1 cellular context compared by ENCODE assay signal in the genomic region with DNA sequence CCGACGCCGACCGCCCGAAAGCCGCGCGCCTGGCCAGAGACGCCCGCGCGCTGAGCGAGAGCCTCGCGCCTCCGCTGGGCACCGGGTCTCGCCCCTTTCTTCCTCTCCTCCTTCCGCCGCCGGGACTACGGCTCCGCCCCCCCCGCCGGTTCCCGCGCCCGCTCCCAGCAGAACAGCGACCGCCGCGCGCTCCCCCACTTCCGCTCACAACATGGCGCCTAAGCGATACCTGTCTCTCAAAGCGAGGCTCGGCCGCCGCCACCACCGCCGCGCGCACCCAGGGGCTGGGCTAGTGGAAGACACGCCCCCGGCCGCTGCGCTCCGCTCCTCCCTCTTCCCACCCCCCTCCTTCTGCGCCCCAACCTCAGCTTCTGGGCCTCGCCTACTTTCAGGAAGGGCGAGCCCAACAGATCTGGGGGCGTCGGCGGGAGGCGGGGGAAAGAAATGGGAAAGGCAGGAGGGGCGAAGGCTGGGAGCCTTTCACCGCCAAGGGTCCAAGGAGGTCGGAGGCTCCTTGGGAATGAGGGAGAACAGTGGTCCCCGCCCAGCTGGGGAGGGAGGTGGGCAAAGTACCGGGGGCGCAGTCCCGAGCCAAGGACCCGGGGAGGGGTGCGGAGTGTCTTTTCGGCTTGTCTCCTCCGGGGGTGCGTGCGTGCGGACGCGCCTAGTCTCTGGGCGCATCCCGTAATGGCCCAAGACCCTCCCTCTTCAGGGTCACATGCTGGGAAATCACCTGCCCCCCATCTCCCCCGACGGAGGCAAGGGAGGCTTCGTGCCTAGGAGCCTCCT.
A peak's percentile ranks its signal among the peaks of the same experiment; 100 is the strongest.
TF ChIP-seq lines count a peak whose summit lies in the region.

A gene (minus strand): TSS at position 100 of the 789 bp plus-strand sequence. CDS start 277 bp downstream, outside the sequence.

TF ChIP-seq in HepG2, 621 proteins besides CTCF, POLR2A, EP300 and RAD21 (continued from another document and continues in another):
- TF ChIP-seq, protein P1, sequence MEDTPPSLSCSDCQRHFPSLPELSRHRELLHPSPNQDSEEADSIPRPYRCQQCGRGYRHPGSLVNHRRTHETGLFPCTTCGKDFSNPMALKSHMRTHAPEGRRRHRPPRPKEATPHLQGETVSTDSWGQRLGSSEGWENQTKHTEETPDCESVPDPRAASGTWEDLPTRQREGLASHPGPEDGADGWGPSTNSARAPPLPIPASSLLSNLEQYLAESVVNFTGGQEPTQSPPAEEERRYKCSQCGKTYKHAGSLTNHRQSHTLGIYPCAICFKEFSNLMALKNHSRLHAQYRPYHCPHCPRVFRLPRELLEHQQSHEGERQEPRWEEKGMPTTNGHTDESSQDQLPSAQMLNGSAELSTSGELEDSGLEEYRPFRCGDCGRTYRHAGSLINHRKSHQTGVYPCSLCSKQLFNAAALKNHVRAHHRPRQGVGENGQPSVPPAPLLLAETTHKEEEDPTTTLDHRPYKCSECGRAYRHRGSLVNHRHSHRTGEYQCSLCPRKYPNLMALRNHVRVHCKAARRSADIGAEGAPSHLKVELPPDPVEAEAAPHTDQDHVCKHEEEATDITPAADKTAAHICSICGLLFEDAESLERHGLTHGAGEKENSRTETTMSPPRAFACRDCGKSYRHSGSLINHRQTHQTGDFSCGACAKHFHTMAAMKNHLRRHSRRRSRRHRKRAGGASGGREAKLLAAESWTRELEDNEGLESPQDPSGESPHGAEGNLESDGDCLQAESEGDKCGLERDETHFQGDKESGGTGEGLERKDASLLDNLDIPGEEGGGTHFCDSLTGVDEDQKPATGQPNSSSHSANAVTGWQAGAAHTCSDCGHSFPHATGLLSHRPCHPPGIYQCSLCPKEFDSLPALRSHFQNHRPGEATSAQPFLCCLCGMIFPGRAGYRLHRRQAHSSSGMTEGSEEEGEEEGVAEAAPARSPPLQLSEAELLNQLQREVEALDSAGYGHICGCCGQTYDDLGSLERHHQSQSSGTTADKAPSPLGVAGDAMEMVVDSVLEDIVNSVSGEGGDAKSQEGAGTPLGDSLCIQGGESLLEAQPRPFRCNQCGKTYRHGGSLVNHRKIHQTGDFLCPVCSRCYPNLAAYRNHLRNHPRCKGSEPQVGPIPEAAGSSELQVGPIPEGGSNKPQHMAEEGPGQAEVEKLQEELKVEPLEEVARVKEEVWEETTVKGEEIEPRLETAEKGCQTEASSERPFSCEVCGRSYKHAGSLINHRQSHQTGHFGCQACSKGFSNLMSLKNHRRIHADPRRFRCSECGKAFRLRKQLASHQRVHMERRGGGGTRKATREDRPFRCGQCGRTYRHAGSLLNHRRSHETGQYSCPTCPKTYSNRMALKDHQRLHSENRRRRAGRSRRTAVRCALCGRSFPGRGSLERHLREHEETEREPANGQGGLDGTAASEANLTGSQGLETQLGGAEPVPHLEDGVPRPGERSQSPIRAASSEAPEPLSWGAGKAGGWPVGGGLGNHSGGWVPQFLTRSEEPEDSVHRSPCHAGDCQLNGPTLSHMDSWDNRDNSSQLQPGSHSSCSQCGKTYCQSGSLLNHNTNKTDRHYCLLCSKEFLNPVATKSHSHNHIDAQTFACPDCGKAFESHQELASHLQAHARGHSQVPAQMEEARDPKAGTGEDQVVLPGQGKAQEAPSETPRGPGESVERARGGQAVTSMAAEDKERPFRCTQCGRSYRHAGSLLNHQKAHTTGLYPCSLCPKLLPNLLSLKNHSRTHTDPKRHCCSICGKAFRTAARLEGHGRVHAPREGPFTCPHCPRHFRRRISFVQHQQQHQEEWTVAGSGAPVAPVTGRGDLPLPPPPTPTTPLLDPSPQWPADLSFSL (CRISPR knock-in tag; IDR thresholded peaks at IDR 0.05), result no peak
- TF ChIP-seq CBFB (CRISPR knock-in tag; IDR thresholded peaks at IDR 0.05) (no peak), ZNF33B (CRISPR knock-in tag; IDR thresholded peaks at IDR 0.05) (no peak), XRCC5 (optimal IDR thresholded peaks at IDR 0.05; ENCODE audit: low read length) (no peak), ZNF17 (CRISPR knock-in tag; IDR thresholded peaks at IDR 0.05) (no peak), GABPA (IDR thresholded peaks at IDR 0.05; ENCODE audit: low read depth, low read length) (peak; percentile 58), GABPA (CRISPR knock-in tag; IDR thresholded peaks at IDR 0.05; ENCODE audit: low read depth) (peak; percentile 76), WIZ (CRISPR knock-in tag; IDR thresholded peaks at IDR 0.05) (no peak), ZNF660 (CRISPR knock-in tag; IDR thresholded peaks at IDR 0.05; ENCODE audit: borderline replicate concordance, low read depth) (no peak), ZNF747 (CRISPR knock-in tag; IDR thresholded peaks at IDR 0.05; ENCODE audit: borderline replicate concordance) (no peak), CBX5 (CRISPR knock-in tag; IDR thresholded peaks at IDR 0.05; ENCODE audit: borderline replicate concordance) (peak; percentile 20; the same call in 1 of the 2 replicates), ZNF75D (CRISPR knock-in tag; IDR thresholded peaks at IDR 0.05; ENCODE audit: borderline replicate concordance) (no peak), MED1 (CRISPR knock-in tag; IDR thresholded peaks at IDR 0.05) (peak; percentile 87), ZNF333 (CRISPR knock-in tag; IDR thresholded peaks at IDR 0.05; ENCODE audit: borderline replicate concordance) (no peak), ZNF354B (CRISPR knock-in tag; IDR thresholded peaks at IDR 0.05) (no peak), ZFP36L1 (CRISPR knock-in tag; IDR thresholded peaks at IDR 0.05) (no peak), ZNF570 (CRISPR knock-in tag; IDR thresholded peaks at IDR 0.05; ENCODE audit: borderline replicate concordance) (no peak), CHD4 (IDR thresholded peaks at IDR 0.05; ENCODE audit: borderline replicate concordance, low read length) (no peak), ZNF367 (CRISPR knock-in tag; IDR thresholded peaks at IDR 0.05; ENCODE audit: borderline replicate concordance) (no peak), SETDB1 (CRISPR knock-in tag; IDR thresholded peaks at IDR 0.05; ENCODE audit: borderline replicate concordance) (no peak), NFKB2 (CRISPR knock-in tag; IDR thresholded peaks at IDR 0.05; ENCODE audit: borderline replicate concordance) (no peak), BHLHE40 (IDR thresholded peaks at IDR 0.05; ENCODE audit: low read length) (no peak), TOE1 (CRISPR knock-in tag; IDR thresholded peaks at IDR 0.05) (no peak), TARDBP (CRISPR knock-in tag; IDR thresholded peaks at IDR 0.05) (0 out of 2 replicates have a peak, but pooled peaks have one; percentile 66), HDAC2 (CRISPR knock-in tag; IDR thresholded peaks at IDR 0.05) (0 out of 2 replicates have a peak, but pooled peaks have one; percentile 17)
- TF ChIP-seq, protein P2, sequence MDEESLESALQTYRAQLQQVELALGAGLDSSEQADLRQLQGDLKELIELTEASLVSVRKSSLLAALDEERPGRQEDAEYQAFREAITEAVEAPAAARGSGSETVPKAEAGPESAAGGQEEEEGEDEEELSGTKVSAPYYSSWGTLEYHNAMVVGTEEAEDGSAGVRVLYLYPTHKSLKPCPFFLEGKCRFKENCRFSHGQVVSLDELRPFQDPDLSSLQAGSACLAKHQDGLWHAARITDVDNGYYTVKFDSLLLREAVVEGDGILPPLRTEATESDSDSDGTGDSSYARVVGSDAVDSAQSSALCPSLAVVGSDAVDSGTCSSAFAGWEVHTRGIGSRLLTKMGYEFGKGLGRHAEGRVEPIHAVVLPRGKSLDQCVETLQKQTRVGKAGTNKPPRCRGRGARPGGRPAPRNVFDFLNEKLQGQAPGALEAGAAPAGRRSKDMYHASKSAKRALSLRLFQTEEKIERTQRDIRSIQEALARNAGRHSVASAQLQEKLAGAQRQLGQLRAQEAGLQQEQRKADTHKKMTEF (CRISPR knock-in tag; IDR thresholded peaks at IDR 0.05), result 0 out of 2 replicates have a peak, but pooled peaks have one; percentile 56
- TF ChIP-seq, protein P3, sequence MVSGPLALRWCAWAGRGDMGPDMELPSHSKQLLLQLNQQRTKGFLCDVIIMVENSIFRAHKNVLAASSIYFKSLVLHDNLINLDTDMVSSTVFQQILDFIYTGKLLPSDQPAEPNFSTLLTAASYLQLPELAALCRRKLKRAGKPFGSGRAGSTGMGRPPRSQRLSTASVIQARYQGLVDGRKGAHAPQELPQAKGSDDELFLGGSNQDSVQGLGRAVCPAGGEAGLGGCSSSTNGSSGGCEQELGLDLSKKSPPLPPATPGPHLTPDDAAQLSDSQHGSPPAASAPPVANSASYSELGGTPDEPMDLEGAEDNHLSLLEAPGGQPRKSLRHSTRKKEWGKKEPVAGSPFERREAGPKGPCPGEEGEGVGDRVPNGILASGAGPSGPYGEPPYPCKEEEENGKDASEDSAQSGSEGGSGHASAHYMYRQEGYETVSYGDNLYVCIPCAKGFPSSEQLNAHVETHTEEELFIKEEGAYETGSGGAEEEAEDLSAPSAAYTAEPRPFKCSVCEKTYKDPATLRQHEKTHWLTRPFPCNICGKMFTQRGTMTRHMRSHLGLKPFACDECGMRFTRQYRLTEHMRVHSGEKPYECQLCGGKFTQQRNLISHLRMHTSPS (CRISPR knock-in tag; IDR thresholded peaks at IDR 0.05; ENCODE audit: low read depth), result no peak
- TF ChIP-seq, protein P4, sequence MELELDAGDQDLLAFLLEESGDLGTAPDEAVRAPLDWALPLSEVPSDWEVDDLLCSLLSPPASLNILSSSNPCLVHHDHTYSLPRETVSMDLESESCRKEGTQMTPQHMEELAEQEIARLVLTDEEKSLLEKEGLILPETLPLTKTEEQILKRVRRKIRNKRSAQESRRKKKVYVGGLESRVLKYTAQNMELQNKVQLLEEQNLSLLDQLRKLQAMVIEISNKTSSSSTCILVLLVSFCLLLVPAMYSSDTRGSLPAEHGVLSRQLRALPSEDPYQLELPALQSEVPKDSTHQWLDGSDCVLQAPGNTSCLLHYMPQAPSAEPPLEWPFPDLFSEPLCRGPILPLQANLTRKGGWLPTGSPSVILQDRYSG (CRISPR knock-in tag; IDR thresholded peaks at IDR 0.05), result no peak
- TF ChIP-seq, protein P5, sequence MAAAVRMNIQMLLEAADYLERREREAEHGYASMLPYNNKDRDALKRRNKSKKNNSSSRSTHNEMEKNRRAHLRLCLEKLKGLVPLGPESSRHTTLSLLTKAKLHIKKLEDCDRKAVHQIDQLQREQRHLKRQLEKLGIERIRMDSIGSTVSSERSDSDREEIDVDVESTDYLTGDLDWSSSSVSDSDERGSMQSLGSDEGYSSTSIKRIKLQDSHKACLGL (CRISPR knock-in tag; IDR thresholded peaks at IDR 0.05), result no peak
- TF ChIP-seq, protein P6, sequence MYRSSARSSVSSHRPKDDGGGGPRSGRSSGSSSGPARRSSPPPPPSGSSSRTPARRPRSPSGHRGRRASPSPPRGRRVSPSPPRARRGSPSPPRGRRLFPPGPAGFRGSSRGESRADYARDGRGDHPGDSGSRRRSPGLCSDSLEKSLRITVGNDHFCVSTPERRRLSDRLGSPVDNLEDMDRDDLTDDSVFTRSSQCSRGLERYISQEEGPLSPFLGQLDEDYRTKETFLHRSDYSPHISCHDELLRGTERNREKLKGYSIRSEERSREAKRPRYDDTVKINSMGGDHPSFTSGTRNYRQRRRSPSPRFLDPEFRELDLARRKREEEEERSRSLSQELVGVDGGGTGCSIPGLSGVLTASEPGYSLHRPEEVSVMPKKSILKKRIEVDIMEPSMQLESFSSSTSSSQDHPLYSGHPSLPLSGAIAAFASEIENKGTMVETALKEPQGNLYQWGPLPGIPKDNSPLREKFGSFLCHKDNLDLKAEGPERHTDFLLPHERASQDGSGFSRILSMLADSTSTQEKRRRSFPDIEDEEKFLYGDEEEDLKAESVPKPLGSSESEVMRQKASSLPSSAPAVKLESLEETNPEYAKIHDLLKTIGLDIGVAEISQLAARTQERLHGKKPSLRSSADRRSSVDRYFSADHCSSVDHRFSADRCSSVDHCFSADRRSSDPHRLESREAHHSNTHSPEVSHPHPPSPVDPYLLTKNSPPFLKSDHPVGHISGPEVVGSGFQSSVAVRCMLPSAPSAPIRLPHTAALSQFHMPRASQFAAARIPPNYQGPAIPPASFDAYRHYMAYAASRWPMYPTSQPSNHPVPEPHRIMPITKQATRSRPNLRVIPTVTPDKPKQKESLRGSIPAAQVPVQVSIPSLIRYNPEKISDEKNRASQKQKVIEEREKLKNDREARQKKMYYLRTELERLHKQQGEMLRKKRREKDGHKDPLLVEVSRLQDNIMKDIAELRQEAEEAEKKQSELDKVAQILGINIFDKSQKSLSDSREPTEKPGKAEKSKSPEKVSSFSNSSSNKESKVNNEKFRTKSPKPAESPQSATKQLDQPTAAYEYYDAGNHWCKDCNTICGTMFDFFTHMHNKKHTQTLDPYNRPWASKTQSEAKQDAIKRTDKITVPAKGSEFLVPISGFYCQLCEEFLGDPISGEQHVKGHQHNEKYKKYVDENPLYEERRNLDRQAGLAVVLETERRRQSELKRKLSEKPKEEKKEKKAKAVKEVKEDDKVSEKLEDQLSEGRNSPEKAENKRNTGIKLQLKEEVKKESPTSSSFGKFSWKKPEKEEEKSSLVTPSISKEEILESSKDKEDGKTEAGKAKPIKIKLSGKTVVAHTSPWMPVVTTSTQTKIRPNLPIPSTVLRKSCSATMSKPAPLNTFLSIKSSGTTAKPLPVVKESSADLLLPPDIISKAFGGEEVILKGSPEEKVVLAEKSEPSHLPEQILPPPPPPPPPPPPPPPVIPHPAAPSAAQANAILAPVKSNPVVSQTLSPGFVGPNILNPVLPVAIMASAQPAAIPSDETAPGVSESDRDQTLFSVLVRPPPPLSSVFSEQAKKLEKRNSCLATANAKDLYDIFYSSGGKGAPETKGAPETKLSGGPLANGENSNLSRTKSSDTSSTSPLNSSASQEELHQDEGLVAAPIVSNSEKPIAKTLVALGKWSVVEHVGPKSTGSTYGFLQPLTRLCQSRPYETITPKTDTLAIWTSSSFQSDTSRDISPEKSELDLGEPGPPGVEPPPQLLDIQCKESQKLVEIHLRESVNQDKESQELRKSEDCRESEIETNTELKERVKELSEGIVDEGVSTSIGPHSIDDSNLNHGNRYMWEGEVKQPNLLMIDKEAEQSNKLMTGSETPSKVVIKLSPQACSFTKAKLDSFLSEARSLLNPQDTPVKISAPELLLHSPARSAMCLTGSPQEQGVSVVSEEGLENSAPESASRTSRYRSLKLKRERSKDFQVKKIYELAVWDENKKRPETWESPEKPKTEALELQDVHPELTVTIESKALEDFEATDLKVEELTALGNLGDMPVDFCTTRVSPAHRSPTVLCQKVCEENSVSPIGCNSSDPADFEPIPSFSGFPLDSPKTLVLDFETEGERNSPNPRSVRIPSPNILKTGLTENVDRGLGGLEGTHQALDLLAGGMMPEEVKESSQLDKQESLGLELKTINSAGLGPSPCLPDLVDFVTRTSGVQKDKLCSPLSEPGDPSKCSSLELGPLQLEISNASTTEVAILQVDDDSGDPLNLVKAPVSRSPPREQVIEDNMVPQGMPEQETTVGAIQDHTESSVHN (CRISPR knock-in tag; IDR thresholded peaks at IDR 0.05), result no peak
- TF ChIP-seq, protein P7, sequence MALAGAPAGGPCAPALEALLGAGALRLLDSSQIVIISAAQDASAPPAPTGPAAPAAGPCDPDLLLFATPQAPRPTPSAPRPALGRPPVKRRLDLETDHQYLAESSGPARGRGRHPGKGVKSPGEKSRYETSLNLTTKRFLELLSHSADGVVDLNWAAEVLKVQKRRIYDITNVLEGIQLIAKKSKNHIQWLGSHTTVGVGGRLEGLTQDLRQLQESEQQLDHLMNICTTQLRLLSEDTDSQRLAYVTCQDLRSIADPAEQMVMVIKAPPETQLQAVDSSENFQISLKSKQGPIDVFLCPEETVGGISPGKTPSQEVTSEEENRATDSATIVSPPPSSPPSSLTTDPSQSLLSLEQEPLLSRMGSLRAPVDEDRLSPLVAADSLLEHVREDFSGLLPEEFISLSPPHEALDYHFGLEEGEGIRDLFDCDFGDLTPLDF (CRISPR knock-in tag; IDR thresholded peaks at IDR 0.05), result 0 out of 2 replicates have a peak, but pooled peaks have one; percentile 30
- TF ChIP-seq, protein P8, sequence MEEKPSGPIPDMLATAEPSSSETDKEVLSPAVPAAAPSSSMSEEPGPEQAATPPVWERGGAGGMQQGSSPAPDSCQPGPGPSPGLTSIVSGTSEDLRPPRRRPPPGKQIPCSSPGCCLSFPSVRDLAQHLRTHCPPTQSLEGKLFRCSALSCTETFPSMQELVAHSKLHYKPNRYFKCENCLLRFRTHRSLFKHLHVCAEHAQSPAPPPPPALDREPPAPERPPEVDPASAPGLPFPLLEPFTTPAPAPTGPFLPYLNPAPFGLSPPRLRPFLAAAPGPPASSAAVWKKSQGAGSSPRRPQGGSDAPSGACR (CRISPR knock-in tag; IDR thresholded peaks at IDR 0.05), result no peak
